In genomic region chr17:50478391-50479361, GRCh38 we compare ENCODE assay signal across 8 cellular contexts. TPM values are rescaled to one million over a fixed set of nuclear protein-coding genes. Genes with fewer than 3 reads are reported as not detected.
DNase-seq lines count a peak whose midpoint lies in the region; ATAC-seq, FAIRE-seq and TF ChIP-seq lines count a peak whose summit lies in the region.

Gene RSAD1, plus strand, starts transcription at chr17:50478860. Its CDS starts 25 bp downstream, at chr17:50478885.

- CTCF ChIA-PET in Calu3 (lab: Charles Lee): interaction anchor here (0.6 to 2.1 kb wide), 20 partner anchors 11 to 278 kb away, joined by 3 to 28 read pairs (median 4); partner anchors contain the start of genes ACSF2, EPN3 and LRRC59

- DNase-seq in Calu3 (peak; percentile 96), HTR-8/SVneo (ENCODE audit: insufficient read length, low spot score) (peak; percentile 93), NOMO-1 treated with dmso at 0.1 percent for 144 hours (lab: John Stamatoyannopoulos, UW; ENCODE audit: unreplicated experiment) (peak; percentile 83), endothelial cell (ENCODE audit: low spot score) (peak; percentile 87), midbrain (lab: John Stamatoyannopoulos, UW) (peak; percentile 84)
- peak; percentile 53 for DNase-seq in activated CD8-positive, alpha-beta memory T cell treated with anti-CD3 and anti-CD28 coated beads, Interleukin-2, amount 50 U/mL, for 1 hour (ENCODE audit: extremely low read depth)
- DNase-seq in stimulated activated CD8-positive, alpha-beta memory T cell treated with anti-CD3 and anti-CD28 coated beads, Interleukin-2, amount 100 ng/mL, for 1 hour (ENCODE audit: low read depth in 2 of 2): peak; percentile 71 to 78

- H3K4me1 Mint-ChIP-seq in Calu3 (ENCODE audit: low read depth, unreplicated experiment) (peaks cover 45% of the 10 kb centered on the region), endothelial cell (ENCODE audit: unreplicated experiment) (peaks cover 5% of the 10 kb centered on the region)

- BruUV-seq in Calu3 (replicated peaks; lab: Mats Ljungman, UMichigan): no TSS peak

- TF ChIP-seq CTCF in Calu3 (IDR thresholded peaks at IDR 0.05; ENCODE audit: unreplicated experiment) (peak; percentile 96), endothelial cell (IDR thresholded peaks at IDR 0.05; ENCODE audit: unreplicated experiment) (peak; percentile 86)

- H3K9me3 Mint-ChIP-seq in Calu3 (ENCODE audit: low read depth, unreplicated experiment): no peaks in the 10 kb centered on the region
- H3K9me3 Mint-ChIP-seq in endothelial cell (ENCODE audit: unreplicated experiment): no peaks in the 10 kb centered on the region

- H3K27me3 Mint-ChIP-seq in Calu3 (ENCODE audit: unreplicated experiment) (no peaks in the 10 kb centered on the region), endothelial cell (ENCODE audit: unreplicated experiment) (peaks cover 8% of the 10 kb centered on the region)

- peak; percentile 84 for ATAC-seq in GM21367 (IDR thresholded peaks at IDR 0.05; ENCODE audit: unreplicated experiment)

- H3K27ac Mint-ChIP-seq in Calu3 (ENCODE audit: unreplicated experiment) (peak within 1 kb of the TSS; percentile 87), endothelial cell (ENCODE audit: unreplicated experiment) (peak within 1 kb of the TSS; percentile 77)

- FAIRE-seq in HTR-8/SVneo (lab: Jason Lieb, UNC): peak; percentile 85

- peak within 1 kb of the TSS; percentile 65 for H3K4me3 Mint-ChIP-seq in Calu3 (ENCODE audit: low read depth, unreplicated experiment)
- H3K4me3 Mint-ChIP-seq in endothelial cell (ENCODE audit: unreplicated experiment): peak within 1 kb of the TSS; percentile 93

- H3K36me3 Mint-ChIP-seq in Calu3 (ENCODE audit: insufficient read depth, unreplicated experiment) (peaks cover 50% of the 10 kb centered on the region), endothelial cell (ENCODE audit: low read depth, unreplicated experiment) (peaks cover 15% of the 10 kb centered on the region)

- intact Hi-C loops in Calu3 (cut with micrococcal nuclease; ENCODE audit: unreplicated experiment): loop anchor here (1.0 to 5.0 kb wide), 5 partner anchors 36 to 278 kb away; partner anchors contain the start of genes COL1A1 and LRRC59

RNA-seq across cellular contexts. Expression of gene RSAD1, which starts in this region (rescaled TPM):
- total RNA-seq in Calu3 (2022): 42.6 and 51.1 TPM in 2 replicates
- 25.9 TPM for total RNA-seq in endothelial cell (ENCODE audit: unreplicated experiment)

Comparison
In these comparisons a context has a peak if more than half of its experiments do, and no peak if none do; other contexts are left out.
1. Peak in every context shown above with its lines: DNase-seq and ATAC-seq.